Comparison of ENCODE assay signal across 14 cellular contexts in genomic region chr10:75926763-75927162, GRCh38.
A peak's percentile ranks its signal among the peaks of the same experiment; 100 is the strongest.
DNase-seq lines count a peak whose midpoint lies in the region; ATAC-seq and TF ChIP-seq lines count a peak whose summit lies in the region.
"Had no signal": no experiment of that assay in that cellular context is flagged by ENCODE, and none has a peak within 500 bp of the region (broad histone marks: within the 10 kb centered on the region; RNA-seq: fewer than 3 reads in every experiment).

No MANE protein-coding gene starts in this region.

- H2BK12ac ChIP-seq in neuronal stem cell (ENCODE audit: low read length) = no peak overlapping the region

- no peak overlapping the region for H2BK5ac ChIP-seq in neuronal stem cell (ENCODE audit: low read length)

- intact Hi-C loops in HCT116 (cut with micrococcal nuclease) (no loop called here), posterior vena cava (cut with DNase I) (loop anchor here in 1 of 2 donors (10.0 kb wide), 1 partner anchor 522 kb away; the partner anchor contains the start of gene ZNF503)

- H4K91ac ChIP-seq in neuronal stem cell (ENCODE audit: low read depth, low read length, poor library complexity) = no peak overlapping the region

- no peak overlapping the region for H3K14ac ChIP-seq in neuronal stem cell (ENCODE audit: low read length)

- no peaks in the 10 kb centered on the region for H3K9me2 ChIP-seq in HCT116 (ENCODE audit: insufficient read depth)

- TF ChIP-seq CTCF in HCT116 (IDR thresholded peaks at IDR 0.05 in 2 of 3, conservative IDR thresholded peaks at IDR 0.05 in 1 of 3; ENCODE audit: borderline replicate concordance in 1 of 3, insufficient read depth in 1 of 3, low read depth in 2 of 3, low read length in 2 of 3) (peak; percentile 67 to 73 (median 67); a peak in 5 of 6 replicates), fibroblast of villous mesenchyme (IDR thresholded peaks at IDR 0.05; ENCODE audit: insufficient read depth, low read depth, low read length) (peak; percentile 61)

- no peak overlapping the region for H3K27ac ChIP-seq in HCT116 (ENCODE audit: low read depth, low read length)
- H3K27ac ChIP-seq in neuronal stem cell (replicated peaks; ENCODE audit: low read length) = no peak overlapping the region

- peak; percentile 36 for TF ChIP-seq RAD21 in HCT116 (IDR thresholded peaks at IDR 0.05; ENCODE audit: low read depth)

- POLR2A ChIA-PET in HCT116 (lab: Charles Lee) = no interaction called here

- H3K4ac ChIP-seq in neuronal stem cell (ENCODE audit: low read length) = no peak overlapping the region

- H3K4me1 ChIP-seq in HCT116 (ENCODE audit: control insufficient read depth in 1 of 2, insufficient read depth in 2 of 2, low read length in 2 of 2) (no peaks in the 10 kb centered on the region), neuronal stem cell (ENCODE audit: control insufficient read depth in 2 of 2, insufficient read depth in 1 of 2, low read depth in 1 of 2, low read length in 2 of 2) (peaks cover 0 to 5% of the 10 kb centered on the region in 2 donors)
- H3K4me1 ChIP-seq: HAP-1 had no signal

- no peak overlapping the region for H2BK15ac ChIP-seq in neuronal stem cell (ENCODE audit: low read length)

- no peak overlapping the region for H2AFZ ChIP-seq in HCT116 (ENCODE audit: low read depth, low read length, poor library complexity, severe bottlenecking)
- no peak overlapping the region for H2AFZ ChIP-seq in neuronal stem cell (ENCODE audit: low read length)

- no peaks in the 10 kb centered on the region for H3K79me1 ChIP-seq in neuronal stem cell (ENCODE audit: low read depth, low read length)

- H4K20me1 ChIP-seq in HCT116 (ENCODE audit: insufficient read depth) = no peaks in the 10 kb centered on the region

- H3K36me3 ChIP-seq in HCT116 (ENCODE audit: control insufficient read depth in 1 of 2, insufficient read depth in 2 of 2, low read length in 2 of 2) = no peaks in the 10 kb centered on the region
- H3K36me3 ChIP-seq in neuronal stem cell (replicated peaks in 1 of 2; ENCODE audit: control insufficient read depth in 2 of 2, insufficient read depth in 2 of 2, low read length in 2 of 2) = no peaks in the 10 kb centered on the region
- H3K36me3 ChIP-seq: HAP-1 had no signal

- H3K79me2 ChIP-seq in HCT116 (ENCODE audit: insufficient read depth, low read length) = no peaks in the 10 kb centered on the region

- no peak overlapping the region for H2AK5ac ChIP-seq in neuronal stem cell (ENCODE audit: low read depth, low read length)

- TF ChIP-seq POLR2A in HCT116 (IDR thresholded peaks at IDR 0.05; ENCODE audit: borderline replicate concordance, extremely low read depth, insufficient read depth, insufficient read length) = no peak

- H4K8ac ChIP-seq in neuronal stem cell (ENCODE audit: low read depth, low read length) = no peak overlapping the region

- no peak overlapping the region for H3K4me2 ChIP-seq in HCT116 (ENCODE audit: low read length)
- H3K4me2 ChIP-seq in neuronal stem cell (ENCODE audit: insufficient read depth, low read length, poor library complexity, severe bottlenecking) = no peak overlapping the region

- H3K4me3 ChIP-seq in HCT116 (replicated peaks in 1 of 2; ENCODE audit: low read depth in 1 of 2, low read length in 2 of 2) (no peak overlapping the region), fibroblast of villous mesenchyme (ENCODE audit: low read depth, low read length) (no peak overlapping the region), neuronal stem cell (ENCODE audit: low read length in 2 of 2) (no peak overlapping the region)
- H3K4me3 ChIP-seq: HAP-1 had no signal

- H3K23ac ChIP-seq in neuronal stem cell (ENCODE audit: low read depth, low read length, poor library complexity) = no peak overlapping the region

- H2BK120ac ChIP-seq in neuronal stem cell (ENCODE audit: low read depth, low read length) = no peak overlapping the region

- DNase-seq in HCT116 (ENCODE audit: low read depth, low spot score) = peak; percentile 24
- DNase-seq in NCI-H82 treated with DMSO at 0.1 percent for 48 hours (lab: John Stamatoyannopoulos, UW; ENCODE audit: unreplicated experiment) = peak; percentile 11
- peak; percentile 39 for DNase-seq in fibroblast of villous mesenchyme (ENCODE audit: low read depth)
- DNase-seq in posterior vena cava (ENCODE audit: low spot score) = peak; percentile 86
- DNase-seq in NCI-H526 (lab: John Stamatoyannopoulos, UW) = no peak
- DNase-seq in neuronal stem cell (ENCODE audit: low spot score) = no peak
- no peak for DNase-seq in activated T-cell treated with anti-CD3 and anti-CD28 coated beads, Interleukin-2, amount 50 U/mL, for 48 hours
- DNase-seq: activated effector memory CD4-positive, alpha-beta T cell treated with anti-CD3 and anti-CD28 coated beads, Interleukin-2, amount 50 U/mL, for 16 hours; CD8-positive, alpha-beta memory T cell; effector CD4-positive, alpha-beta T cell; NCI-H1436; NCI-H510A treated with DMSO at 0.1 percent for 48 hours; T-helper 9 cell had no signal

- RAD21 ChIA-PET in HCT116 (lab: Charles Lee; ENCODE audit: low non-redundant PET in 1 of 2, low total read pairs in 2 of 2, uncharacterized antibody in 2 of 2, unreplicated experiment in 2 of 2) = no interaction called here

- H3K9me3 ChIP-seq in HCT116 (ENCODE audit: control insufficient read depth in 1 of 2, insufficient read depth in 1 of 2, low read depth in 1 of 2, low read length in 2 of 2) (no peaks in the 10 kb centered on the region), neuronal stem cell (replicated peaks in 1 of 2; ENCODE audit: control insufficient read depth in 2 of 2, insufficient read depth in 1 of 2, low read depth in 1 of 2, low read length in 2 of 2) (no peaks in the 10 kb centered on the region)
- H3K9me3 ChIP-seq: HAP-1 had no signal

- no peak overlapping the region for H3K18ac ChIP-seq in neuronal stem cell (ENCODE audit: low read length)

- WGBS in neuronal stem cell (ENCODE audit: extremely low coverage in 2 of 2, insufficient read length in 2 of 2, insufficient replicate concordance in 1 of 2), 2 donors = no CpG with 5 or more reads among the region's 4 CpGs

- peak; percentile 95 for ATAC-seq in HCT116

- H3K9ac ChIP-seq in HCT116 (ENCODE audit: low read length) (no peak overlapping the region), neuronal stem cell (ENCODE audit: low read depth, low read length, poor library complexity) (no peak overlapping the region)

- CTCF ChIA-PET in HCT116 (lab: Charles Lee) = no interaction called here

- H3K27me3 ChIP-seq in HCT116 (ENCODE audit: insufficient read depth, low read length) (peaks cover 10% of the 10 kb centered on the region; the same call in 1 of the 2 replicates), neuronal stem cell (ENCODE audit: control insufficient read depth in 3 of 3, insufficient read depth in 3 of 3, low read depth in 1 of 3, low read length in 3 of 3) (no peaks in the 10 kb centered on the region)

- no TSS peak for BruUV-seq in HCT116 (replicated peaks; lab: Mats Ljungman, UMichigan)

TF ChIP-seq in HCT116, 20 proteins besides CTCF, POLR2A, EP300 and RAD21:
- TF ChIP-seq ELF1 (IDR thresholded peaks at IDR 0.05; ENCODE audit: borderline replicate concordance, low read depth) (no peak), SP1 (IDR thresholded peaks at IDR 0.05; ENCODE audit: low read depth) (no peak), FOSL1 (IDR thresholded peaks at IDR 0.05; ENCODE audit: low read depth) (no peak), MAX (IDR thresholded peaks at IDR 0.05) (no peak), TCF7L2 (IDR thresholded peaks at IDR 0.05; ENCODE audit: borderline replicate concordance, extremely low read depth, insufficient read depth, insufficient read length) (no peak), EZH2phosphoT487 (IDR thresholded peaks at IDR 0.05; ENCODE audit: borderline replicate concordance) (no peak), ZBTB33 (IDR thresholded peaks at IDR 0.05; ENCODE audit: extremely low read depth, insufficient replicate concordance, low read length) (no peak), CEBPB (IDR thresholded peaks at IDR 0.05; ENCODE audit: low read depth) (no peak), ZFX (IDR thresholded peaks at IDR 0.05) (no peak)
TF ChIP-seq in HCT116: peak in this region for 0.

Comparison
In these comparisons a context has a peak if more than half of its experiments do, and no peak if none do; other contexts are left out.
1. DNase-seq: peak in HCT116 (single experiment), NCI-H82 treated with DMSO at 0.1 percent for 48 hours (single experiment), fibroblast of villous mesenchyme (single experiment) and posterior vena cava (single experiment); none in NCI-H526 (0 of 2), neuronal stem cell (single experiment) and activated T-cell treated with anti-CD3 and anti-CD28 coated beads, Interleukin-2, amount 50 U/mL, for 48 hours (0 of 2).